In genomic region chr9:97501972-97502221, GRCh38 we compare ENCODE assay signal across 8 cellular contexts. TPM values are rescaled to one million over a fixed set of nuclear protein-coding genes. Genes with fewer than 3 reads are reported as not detected.
DNase-seq lines count a peak whose midpoint lies in the region; ATAC-seq, FAIRE-seq and TF ChIP-seq lines count a peak whose summit lies in the region.

No MANE protein-coding gene starts in this region.

- peak overlapping the region; percentile 73 for H3K27ac ChIP-seq in CD8-positive, alpha-beta memory T cell (ENCODE audit: low read depth, low read length)
- no peak overlapping the region for H3K27ac ChIP-seq in PC-9
- H3K27ac ChIP-seq in gastroesophageal sphincter = peak overlapping the region; percentile 90 to 95 (median 94)
- no peak overlapping the region for H3K27ac ChIP-seq in small intestine (ENCODE audit: low read depth in 1 of 2, low read length in 1 of 2)

- intact Hi-C loops in PC-9 (cut with micrococcal nuclease; ENCODE audit: unreplicated experiment) = loop anchor here (1.0 to 5.0 kb wide), 3 partner anchors 23 to 96 kb away; no protein-coding TSS in a partner anchor

- POLR2A ChIA-PET in CD8-positive, alpha-beta memory T cell (lab: Charles Lee) = no interaction called here
- POLR2A ChIA-PET in PC-9 (lab: Charles Lee; ENCODE audit: unreplicated experiment) = interaction anchor here (0.7 kb wide), 1 partner anchor 463 kb away, joined by 9 read pairs; the partner anchor contains the start of gene CTSV

- no peaks in the 10 kb centered on the region for H3K9me3 ChIP-seq in CD8-positive, alpha-beta memory T cell (ENCODE audit: low read length)
- H3K9me3 ChIP-seq in PC-9 (ENCODE audit: insufficient read depth, low read depth) (no peaks in the 10 kb centered on the region), gastroesophageal sphincter (no peaks in the 10 kb centered on the region), small intestine (ENCODE audit: control insufficient read depth, low read depth) (no peaks in the 10 kb centered on the region)

- peak overlapping the region; percentile 96 for H2AFZ ChIP-seq in PC-9

- ATAC-seq in GM21723 (IDR thresholded peaks at IDR 0.05; ENCODE audit: unreplicated experiment) (peak; percentile 33), gastroesophageal sphincter (no peak)

- H4K20me1 ChIP-seq in PC-9 (ENCODE audit: insufficient read depth) = no peaks in the 10 kb centered on the region

- TF ChIP-seq POLR2A in gastroesophageal sphincter (IDR thresholded peaks at IDR 0.05) = peak; percentile 43 to 47

- H3K9me2 ChIP-seq in PC-9 (ENCODE audit: insufficient read depth) = no peaks in the 10 kb centered on the region

- peak overlapping the region; percentile 92 for H3K4me2 ChIP-seq in PC-9

- peaks cover 47 to 49% of the 10 kb centered on the region in 2 donors for H3K27me3 Mint-ChIP-seq in CD8-positive, alpha-beta memory T cell

- no peak for FAIRE-seq in small intestine (lab: Jason Lieb, UNC)

- TF ChIP-seq EP300 in gastroesophageal sphincter (IDR thresholded peaks at IDR 0.05) = no peak

- BruUV-seq in PC-9 (replicated peaks; lab: Mats Ljungman, UMichigan) = no TSS peak

- peaks cover 2% of the 10 kb centered on the region for H3K36me3 ChIP-seq in CD8-positive, alpha-beta memory T cell (ENCODE audit: insufficient read depth, low read length)
- H3K36me3 ChIP-seq in PC-9 (ENCODE audit: low read depth) (no peaks in the 10 kb centered on the region), gastroesophageal sphincter (peaks cover 0 to 2% of the 10 kb centered on the region in 2 donors), small intestine (ENCODE audit: control insufficient read depth in 2 of 2, insufficient read depth in 2 of 2, low read length in 2 of 2) (no peaks in the 10 kb centered on the region)

- WGBS in gastroesophageal sphincter (ENCODE audit: low coverage in 1 of 2), 2 donors = no CpG with 5 or more reads among the region's 30 CpGs
- WGBS in small intestine, 3 donors = 0 to 1% (median 1%) methylated on average over 28 to 30 of the region's 30 CpGs

- H3K27ac Mint-ChIP-seq in CD8-positive, alpha-beta memory T cell = no peak overlapping the region

- peak overlapping the region in 3 of 7 donors; percentile 56 to 80 (median 75) for H3K4me3 Mint-ChIP-seq in CD8-positive, alpha-beta memory T cell

- peaks cover 0 to 2% (median 0%) of the 10 kb centered on the region in 5 donors for H3K9me3 Mint-ChIP-seq in CD8-positive, alpha-beta memory T cell

- DNase-seq in CD8-positive, alpha-beta memory T cell = no peak
- no peak for DNase-seq in PC-9
- no peak for DNase-seq in small intestine
- no peak for DNase-seq in activated CD8-positive, alpha-beta memory T cell treated with anti-CD3 and anti-CD28 coated beads for 24 hours
- DNase-seq in putamen (ENCODE audit: low spot score) = no peak
- DNase-seq in SHP77 (lab: John Stamatoyannopoulos, UW) = no peak

- H3K4me3 ChIP-seq in CD8-positive, alpha-beta memory T cell (ENCODE audit: low read length) = peak overlapping the region; percentile 39
- H3K4me3 ChIP-seq in PC-9 (peak overlapping the region; percentile 93), gastroesophageal sphincter (peak overlapping the region; percentile 83 to 95), small intestine (ENCODE audit: low read depth in 1 of 2, low read length in 2 of 2) (peak overlapping the region; percentile 55 to 65)

- CTCF ChIA-PET in CD8-positive, alpha-beta memory T cell (lab: Charles Lee) = interaction anchor here (1.1 to 1.7 kb wide), 4 partner anchors 16 to 113 kb away, joined by 3 to 5 read pairs (median 4); no protein-coding TSS in a partner anchor
- CTCF ChIA-PET in PC-9 (lab: Charles Lee) = interaction anchor here (0.6 to 1.3 kb wide), 5 partner anchors 17 to 414 kb away, joined by 3 to 12 read pairs (median 8); no protein-coding TSS in a partner anchor

- H3K79me2 ChIP-seq in PC-9 (ENCODE audit: low read depth) = no peaks in the 10 kb centered on the region; the same call in 1 of the 2 replicates

- peaks cover 13% of the 10 kb centered on the region for H3K27me3 ChIP-seq in CD8-positive, alpha-beta memory T cell (ENCODE audit: insufficient read depth, low read length, poor library complexity, severe bottlenecking)
- H3K27me3 ChIP-seq in PC-9 (ENCODE audit: insufficient read depth, low read depth) (no peaks in the 10 kb centered on the region), gastroesophageal sphincter (no peaks in the 10 kb centered on the region), small intestine (ENCODE audit: control insufficient read depth in 2 of 2, insufficient read depth in 2 of 2, low read length in 2 of 2) (peaks cover 0 to 10% of the 10 kb centered on the region in 2 donors)

- H3K4me1 ChIP-seq in CD8-positive, alpha-beta memory T cell (ENCODE audit: insufficient read depth, low read length) = peaks cover 8% of the 10 kb centered on the region
- H3K4me1 ChIP-seq in PC-9 (replicated peaks; ENCODE audit: insufficient read depth) (peaks cover 4% of the 10 kb centered on the region; the same call in 1 of the 2 replicates), gastroesophageal sphincter (peaks cover 0 to 65% (median 19%) of the 10 kb centered on the region in 3 donors), small intestine (ENCODE audit: control insufficient read depth in 2 of 2, insufficient read depth in 1 of 2, low read depth in 1 of 2, low read length in 1 of 2) (no peaks in the 10 kb centered on the region)

- H3K4me1 Mint-ChIP-seq in CD8-positive, alpha-beta memory T cell = peaks cover 18 to 19% (median 19%) of the 10 kb centered on the region in 3 donors

- peaks cover 10% of the 10 kb centered on the region; the same call in 1 of the 2 replicates for H3F3A ChIP-seq in PC-9 (ENCODE audit: insufficient read depth, low read depth)

- H3K36me3 Mint-ChIP-seq in CD8-positive, alpha-beta memory T cell = peaks cover 3% of the 10 kb centered on the region in 3 donors

- TF ChIP-seq CTCF in PC-9 (conservative IDR thresholded peaks at IDR 0.05) = no peak
- TF ChIP-seq CTCF in gastroesophageal sphincter (IDR thresholded peaks at IDR 0.05) = no peak

RNA-seq across cellular contexts. Expression of gene TMOD1, which starts 0.4 kb away (rescaled TPM):
- 1 to 10 TPM; 1.2 to 1.5 TPM for total RNA-seq in CD8-positive, alpha-beta memory T cell
- 1.3 TPM for polyA plus RNA-seq in CD8-positive, alpha-beta memory T cell
- total RNA-seq in PC-9 (2021) (6.8 and 7.1 TPM in 2 replicates), gastroesophageal sphincter (10 to 100 TPM; 38.6 to 99.6 (median 76.7) TPM)
- 1 to 10 TPM; 1.1 to 9.9 (median 1.4) TPM for polyA plus RNA-seq in small intestine

Comparison
In these comparisons a context has a peak if more than half of its experiments do, and no peak if none do; other contexts are left out.
1. H3K27ac ChIP-seq: peak in CD8-positive, alpha-beta memory T cell (single experiment) and gastroesophageal sphincter (4 of 4); none in PC-9 (single experiment) and small intestine (0 of 2).
2. H3K4me3 ChIP-seq: peak in every context shown above with its lines; median percentile 93 in PC-9; 89 in gastroesophageal sphincter; 60 in small intestine; 39 in CD8-positive, alpha-beta memory T cell.